Comparison of ENCODE assay signal across 8 cellular contexts in the genomic region with DNA sequence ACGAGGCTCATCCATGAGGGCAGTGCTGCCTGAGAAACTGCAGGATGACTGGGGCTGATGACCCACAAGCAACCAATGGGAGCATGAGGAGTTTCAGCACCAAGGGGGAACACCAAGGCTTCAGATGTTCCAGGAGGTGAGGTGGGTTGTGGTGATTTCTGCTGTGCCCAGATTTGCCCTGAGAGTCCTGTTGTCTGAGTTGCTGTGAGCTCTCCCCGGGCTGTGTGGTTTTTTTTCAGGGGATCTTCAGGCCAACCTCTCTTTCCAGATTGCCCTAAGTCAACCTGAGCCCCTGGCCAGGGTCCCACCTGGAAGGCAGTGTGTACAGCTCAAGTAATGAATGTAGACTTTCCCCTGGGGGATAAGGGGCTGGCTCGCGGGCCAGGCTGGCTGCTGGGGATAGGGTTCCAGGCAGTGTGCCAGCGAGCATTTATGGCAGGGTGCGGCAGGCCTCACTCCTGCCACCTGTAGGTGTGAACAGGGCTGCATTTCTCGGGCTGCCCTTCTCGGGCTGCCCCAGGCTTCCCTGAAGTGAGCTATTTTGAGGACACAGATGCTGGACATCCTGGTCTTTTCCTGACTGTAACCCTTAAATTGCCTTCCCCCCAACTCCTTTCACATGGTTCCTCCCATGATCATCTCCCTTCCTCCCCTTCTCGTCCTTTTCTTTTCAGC. TPM values are rescaled to one million over a fixed set of nuclear protein-coding genes. Genes with fewer than 3 reads are reported as not detected.
DNase-seq lines count a peak whose midpoint lies in the region; ATAC-seq and TF ChIP-seq lines count a peak whose summit lies in the region.

No MANE protein-coding gene starts in this region.

- H2BK12ac ChIP-seq in neuronal stem cell (ENCODE audit: low read length) = no peak overlapping the region

- H2BK15ac ChIP-seq in neuronal stem cell (ENCODE audit: low read length) = no peak overlapping the region

- H3K27me3 ChIP-seq in BJ (ENCODE audit: control insufficient read depth, insufficient read depth, low read length) (no peaks in the 10 kb centered on the region), dorsolateral prefrontal cortex (no peaks in the 10 kb centered on the region), neuronal stem cell (ENCODE audit: control insufficient read depth in 3 of 3, insufficient read depth in 3 of 3, low read depth in 1 of 3, low read length in 3 of 3) (peaks cover 0 to 4% (median 0%) of the 10 kb centered on the region in 3 experiments)

- DNase-seq in BJ (ENCODE audit: low read depth) (no peak), H4 (ENCODE audit: low spot score) (peak; percentile 65), NCI-H526 treated with DMSO at 0.1 percent for 48 hours (lab: John Stamatoyannopoulos, UW) (peak; percentile 39), dorsolateral prefrontal cortex (no peak), neuronal stem cell (ENCODE audit: low spot score) (no peak), Ammon's horn (ENCODE audit: low spot score) (no peak)

- TF ChIP-seq CTCF in BJ (IDR thresholded peaks at IDR 0.05; ENCODE audit: insufficient read depth, low read depth, low read length) = 0 out of 2 replicates have a peak, but pooled peaks have one; percentile 21
- peak in 36 of 56 donors; percentile 9 to 46 (median 25) for TF ChIP-seq CTCF in dorsolateral prefrontal cortex (IDR thresholded peaks at IDR 0.05 in 54 of 56, conservative IDR thresholded peaks at IDR 0.05 in 2 of 56; ENCODE audit: low read depth in 1 of 56, partially characterized antibody in 56 of 56)

- POLR2A ChIA-PET in BJ (lab: Charles Lee) = no interaction called here

- no peak overlapping the region for H3K18ac ChIP-seq in neuronal stem cell (ENCODE audit: low read length)

- no peak overlapping the region for H3K23ac ChIP-seq in neuronal stem cell (ENCODE audit: low read depth, low read length, poor library complexity)

- ATAC-seq in HG02981 (IDR thresholded peaks at IDR 0.05; ENCODE audit: unreplicated experiment) = no peak
- ATAC-seq in HG03159 (IDR thresholded peaks at IDR 0.05; ENCODE audit: unreplicated experiment) = no peak

- H2AFZ ChIP-seq in neuronal stem cell (ENCODE audit: low read length) = peak overlapping the region; percentile 49

- no peak overlapping the region for H3K4ac ChIP-seq in neuronal stem cell (ENCODE audit: low read length)

- no peaks in the 10 kb centered on the region for H3K4me1 ChIP-seq in neuronal stem cell (ENCODE audit: control insufficient read depth in 2 of 2, insufficient read depth in 1 of 2, low read depth in 1 of 2, low read length in 2 of 2)

- H3K9me3 ChIP-seq in neuronal stem cell (replicated peaks in 1 of 2; ENCODE audit: control insufficient read depth in 2 of 2, insufficient read depth in 1 of 2, low read depth in 1 of 2, low read length in 2 of 2) = no peaks in the 10 kb centered on the region

- no peak overlapping the region for H2BK5ac ChIP-seq in neuronal stem cell (ENCODE audit: low read length)

- H3K4me3 ChIP-seq in BJ (ENCODE audit: low read depth, low read length) (no peak overlapping the region), dorsolateral prefrontal cortex (no peak overlapping the region), neuronal stem cell (ENCODE audit: low read length in 2 of 2) (no peak overlapping the region)

- H3K27ac ChIP-seq in dorsolateral prefrontal cortex (no peak overlapping the region), neuronal stem cell (replicated peaks; ENCODE audit: low read length) (no peak overlapping the region)

- CTCF ChIA-PET in BJ (lab: Yijun Ruan, JAX) = interaction anchor here (0.9 to 2.2 kb wide), 6 partner anchors 12 to 69 kb away, joined by 3 to 10 read pairs (median 3); no protein-coding TSS in a partner anchor

- H2AK5ac ChIP-seq in neuronal stem cell (ENCODE audit: low read depth, low read length) = no peak overlapping the region

- WGBS in neuronal stem cell (ENCODE audit: extremely low coverage in 2 of 2, insufficient read length in 2 of 2, insufficient replicate concordance in 1 of 2), 2 donors = no CpG with 5 or more reads among the region's 9 CpGs

- H3K4me2 ChIP-seq in neuronal stem cell (ENCODE audit: insufficient read depth, low read length, poor library complexity, severe bottlenecking) = no peak overlapping the region

- no peak overlapping the region for H3K9ac ChIP-seq in neuronal stem cell (ENCODE audit: low read depth, low read length, poor library complexity)

- no peaks in the 10 kb centered on the region for H3K79me1 ChIP-seq in neuronal stem cell (ENCODE audit: low read depth, low read length)

- H4K8ac ChIP-seq in neuronal stem cell (ENCODE audit: low read depth, low read length) = no peak overlapping the region

- no peaks in the 10 kb centered on the region for H3K36me3 ChIP-seq in BJ (ENCODE audit: control insufficient read depth, insufficient read depth, low read length)
- no peaks in the 10 kb centered on the region for H3K36me3 ChIP-seq in neuronal stem cell (replicated peaks in 1 of 2; ENCODE audit: control insufficient read depth in 2 of 2, insufficient read depth in 2 of 2, low read length in 2 of 2)

- no peak overlapping the region for H3K14ac ChIP-seq in neuronal stem cell (ENCODE audit: low read length)

- intact Hi-C loops in dorsolateral prefrontal cortex (cut with DNase I) = no loop called here

- no peak overlapping the region for H4K91ac ChIP-seq in neuronal stem cell (ENCODE audit: low read depth, low read length, poor library complexity)

- no peak overlapping the region for H2BK120ac ChIP-seq in neuronal stem cell (ENCODE audit: low read depth, low read length)

RNA-seq across cellular contexts. Expression of a gene that starts 9.8 kb away (rescaled TPM):
- polyA plus RNA-seq in BJ (2011; rRNA removed) = not detected in 2 replicates
- not detected in 2 replicates for polyA minus RNA-seq in BJ (2011; rRNA and poly(A)+ RNA removed)
- not detected in 2 replicates for total RNA-seq in H4 (2014; rRNA removed; shearing (Covaris generic))
- 10 to 100 TPM in 2 of 120 experiments, 1 to 10 TPM in 63, under 1 TPM in 49, not detected in 6; 0.22 to 15.5 (median 1.1) TPM for total RNA-seq in dorsolateral prefrontal cortex
- polyA plus RNA-seq in neuronal stem cell (2013, experiment 1 of 2) = not detected
- polyA plus RNA-seq in neuronal stem cell (2013, experiment 2 of 2) = not detected

RNA-seq across cellular contexts. Expression of a gene that starts 40.7 kb away (rescaled TPM):
- polyA plus RNA-seq in BJ (2011; rRNA removed) = not detected in 2 replicates
- polyA minus RNA-seq in BJ (2011; rRNA and poly(A)+ RNA removed) = not detected in 2 replicates
- not detected in 2 replicates for total RNA-seq in H4 (2014; rRNA removed; shearing (Covaris generic))
- total RNA-seq in dorsolateral prefrontal cortex = 1 to 10 TPM in 32 of 120 experiments, under 1 TPM in 14, not detected in 74; 0.08 to 7.8 (median 2.0) TPM
- not detected for polyA plus RNA-seq in neuronal stem cell (2013, experiment 1 of 2)
- polyA plus RNA-seq in neuronal stem cell (2013, experiment 2 of 2) = not detected

RNA-seq across cellular contexts. Expression of a gene that starts 53.8 kb away (rescaled TPM):
- polyA plus RNA-seq in BJ (2011; rRNA removed) = not detected in 2 replicates
- polyA minus RNA-seq in BJ (2011; rRNA and poly(A)+ RNA removed) = not detected in 2 replicates
- total RNA-seq in H4 (2014; rRNA removed; shearing (Covaris generic)) = not detected in 2 replicates
- total RNA-seq in dorsolateral prefrontal cortex = 10 to 100 TPM; 17.2 to 91.6 (median 58.7) TPM
- not detected for polyA plus RNA-seq in neuronal stem cell (2013, experiment 1 of 2)
- not detected for polyA plus RNA-seq in neuronal stem cell (2013, experiment 2 of 2)

Comparison
In these comparisons a context has a peak if more than half of its experiments do, and no peak if none do; other contexts are left out.
1. DNase-seq: peak in H4 (single experiment) and NCI-H526 treated with DMSO at 0.1 percent for 48 hours (single experiment); none in BJ (single experiment), dorsolateral prefrontal cortex (0 of 10), neuronal stem cell (single experiment) and Ammon's horn (single experiment).
2. RNA of a gene that starts 53.8 kb away (total RNA-seq): 17.2 to 91.6 TPM in dorsolateral prefrontal cortex; not detected in H4; every median in the first group is over 10 times any median in the second.